21 cellular contexts compared by ENCODE assay signal in genomic region chr22:37383342-37383741, GRCh38. TPM values are rescaled to one million over a fixed set of nuclear protein-coding genes. Genes with fewer than 3 reads are reported as not detected.
DNase-seq lines count a peak whose midpoint lies in the region; ATAC-seq, FAIRE-seq and TF ChIP-seq lines count a peak whose summit lies in the region.
"Had no signal": no experiment of that assay in that cellular context is flagged by ENCODE, and none has a peak within 500 bp of the region (broad histone marks: within the 10 kb centered on the region; RNA-seq: fewer than 3 reads in every experiment).

No MANE protein-coding gene starts in this region.

- ATAC-seq in HG02678 (IDR thresholded peaks at IDR 0.05; ENCODE audit: unreplicated experiment): no peak
- ATAC-seq: CD8-positive, alpha-beta T cell; heart left ventricle; K562; sciatic nerve; upper lobe of right lung had no signal

- no peak for TF ChIP-seq CTCF in BE2C (IDR thresholded peaks at IDR 0.05; ENCODE audit: low read depth, low read length)

- no peaks in the 10 kb centered on the region for H3K36me3 ChIP-seq in BE2C
- H3K36me3 ChIP-seq: HAP-1, heart left ventricle, upper lobe of right lung had no signal

- no peak for TF ChIP-seq POLR2A in GM12892 (IDR thresholded peaks at IDR 0.05; ENCODE audit: low read depth, low read length)

- H3K4me3 ChIP-seq in BE2C (ENCODE audit: low read depth, low read length): no peak overlapping the region
- H3K4me3 ChIP-seq: HAP-1, heart left ventricle, K562, upper lobe of right lung had no signal

- peaks cover 32% of the 10 kb centered on the region for H3K27me3 ChIP-seq in BE2C

- peaks cover 10% of the 10 kb centered on the region for H3K4me1 ChIP-seq in BE2C
- H3K4me1 ChIP-seq: HAP-1, heart left ventricle, upper lobe of right lung had no signal

- FAIRE-seq in GM12892 (lab: Jason Lieb, UNC): no peak
- FAIRE-seq: K562 had no signal

- DNase-seq in BE2C (peak; percentile 89), NAMALWA (ENCODE audit: low spot score) (peak; percentile 91), NCI-H69 (lab: John Stamatoyannopoulos, UW) (peak; percentile 31), germinal center (ENCODE audit: low spot score) (peak; percentile 60), SW480 (ENCODE audit: low spot score) (no peak), OCI-M2 (lab: John Stamatoyannopoulos, UW; ENCODE audit: unreplicated experiment) (no peak), GM12892 (ENCODE audit: insufficient read length) (no peak)
- DNase-seq: activated CD4-positive, alpha-beta T cell treated with anti-CD3 and anti-CD28 coated beads, Interleukin-2, amount 10 ng/mL, durations not matched to agents 24 days and 14 days; activated CD8-positive, alpha-beta memory T cell treated with anti-CD3 and anti-CD28 coated beads, Interleukin-2, amount 50 U/mL, for 48 hours; activated gamma-delta T cell; amniotic stem cell; CD8-positive, alpha-beta T cell; heart left ventricle; immature natural killer cell; NCI-H1105 treated with DMSO at 0.1 percent for 48 hours; NCI-H510A; upper lobe of right lung had no signal

- no peaks in the 10 kb centered on the region for H3K9me3 ChIP-seq in BE2C
- H3K9me3 ChIP-seq: HAP-1, heart left ventricle, upper lobe of right lung had no signal

RNA-seq across cellular contexts. Expression of gene ELFN2, which starts 43.9 kb away (rescaled TPM):
- 0.31 TPM for polyA plus RNA-seq in BE2C (2012; ENCODE audit: insufficient read depth, insufficient read length, low read depth)
- not detected for polyA plus RNA-seq in GM12892 (2012; ENCODE audit: missing spikeins)
- polyA plus RNA-seq: K562 had no signal

Comparison
In these comparisons a context has a peak if more than half of its experiments do, and no peak if none do; other contexts are left out.
1. DNase-seq: peak in BE2C (single experiment), NAMALWA (single experiment), NCI-H69 (single experiment) and germinal center (single experiment); none in SW480 (single experiment), OCI-M2 (single experiment) and GM12892 (single experiment).